In the genomic region with DNA sequence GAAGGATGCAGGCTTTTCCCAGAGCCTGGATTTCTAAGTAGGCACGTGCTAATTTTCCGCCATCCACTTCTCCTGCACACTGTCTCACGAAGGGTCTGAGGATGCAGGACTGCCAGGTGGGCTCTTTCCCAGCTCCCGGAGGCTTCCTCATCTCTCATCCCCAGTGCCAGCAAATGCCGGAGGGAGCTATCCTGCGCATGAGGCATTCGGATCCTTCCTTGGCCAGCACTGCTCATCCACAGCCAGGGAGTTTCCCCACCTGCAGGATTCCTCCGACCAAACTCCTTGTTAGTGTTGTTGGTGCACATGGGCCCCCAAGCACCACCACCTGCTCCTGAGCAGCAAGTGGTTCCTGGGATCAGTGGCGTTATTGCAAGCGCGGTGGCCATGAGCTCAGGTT, we compare ENCODE assay signal across 23 cellular contexts. TPM values are rescaled to one million over a fixed set of nuclear protein-coding genes. Genes with fewer than 3 reads are reported as not detected.
DNase-seq lines count a peak whose midpoint lies in the region; ATAC-seq, FAIRE-seq and TF ChIP-seq lines count a peak whose summit lies in the region.
"Had no signal": no experiment of that assay in that cellular context is flagged by ENCODE, and none has a peak within 500 bp of the region (broad histone marks: within the 10 kb centered on the region; RNA-seq: fewer than 3 reads in every experiment).

No MANE protein-coding gene starts in this region.

- FAIRE-seq in HepG2 (lab: Jason Lieb, UNC) (no peak), kidney (lab: Jason Lieb, UNC) (no peak), pancreas (lab: Jason Lieb, UNC) (no peak)
- FAIRE-seq: A204.1, K562 had no signal

- no peak overlapping the region for H3K4me2 ChIP-seq in HepG2 (ENCODE audit: low read depth, low read length)

- TF ChIP-seq EP300 in HepG2 (IDR thresholded peaks at IDR 0.05; ENCODE audit: low read depth in 2 of 2, low read length in 2 of 2) (no peak), HepG2 (CRISPR knock-in tag; IDR thresholded peaks at IDR 0.05; ENCODE audit: borderline replicate concordance) (no peak)

- H3K27ac ChIP-seq in right lobe of liver (no peak overlapping the region), HepG2 (ENCODE audit: extremely low read length, insufficient read depth, low read length) (no peak overlapping the region), kidney (ENCODE audit: low read depth in 2 of 2, low read length in 2 of 2) (no peak overlapping the region), pancreas (no peak overlapping the region), esophagus squamous epithelium (no peak overlapping the region)
- H3K27ac ChIP-seq: C4-2B, RWPE1 had no signal

- ATAC-seq in right lobe of liver = no peak
- no peak for ATAC-seq in HepG2
- ATAC-seq in pancreas = peak in 3 of 4 donors; percentile 22 to 31 (median 25)
- ATAC-seq: K562 had no signal

- H2AFZ ChIP-seq in HepG2 (ENCODE audit: low read length) = no peak overlapping the region

- H3K4me1 ChIP-seq in right lobe of liver (peaks cover 0 to 37% (median 15%) of the 10 kb centered on the region in 4 donors), HepG2 (ENCODE audit: insufficient read depth, low read length) (peaks cover 37% of the 10 kb centered on the region), kidney (ENCODE audit: control insufficient read depth in 1 of 2, insufficient read depth in 1 of 2, low read depth in 1 of 2, low read length in 2 of 2) (peaks cover 14% of the 10 kb centered on the region in 2 donors), pancreas (peaks cover 0 to 12% (median 7%) of the 10 kb centered on the region in 3 donors), esophagus squamous epithelium (no peaks in the 10 kb centered on the region)

- H3K27me3 ChIP-seq in right lobe of liver = no peaks in the 10 kb centered on the region
- 0 out of 5 replicates have a peak, but pooled peaks cover 0 to 1% of the 10 kb centered on the region in 2 experiments for H3K27me3 ChIP-seq in HepG2 (ENCODE audit: control insufficient read depth in 1 of 2, insufficient read depth in 2 of 2, low read length in 2 of 2)
- no peaks in the 10 kb centered on the region for H3K27me3 ChIP-seq in pancreas
- H3K27me3 ChIP-seq in esophagus squamous epithelium = peaks cover 0 to 10% (median 0%) of the 10 kb centered on the region in 4 donors

- POLR2A ChIA-PET in HepG2 (lab: Yijun Ruan, JAX) = no interaction called here

- CTCF ChIA-PET in HepG2 (lab: Yijun Ruan, JAX; ENCODE audit: low intra/inter-chr PET ratio, low total read pairs) = no interaction called here

- TF ChIP-seq CTCF in right lobe of liver (IDR thresholded peaks at IDR 0.05) (no peak), HepG2 (CRISPR knock-in tag; IDR thresholded peaks at IDR 0.05) (no peak), kidney (IDR thresholded peaks at IDR 0.05; ENCODE audit: borderline replicate concordance, extremely low read depth, insufficient read depth) (no peak), pancreas (IDR thresholded peaks at IDR 0.05) (no peak), esophagus squamous epithelium (IDR thresholded peaks at IDR 0.05) (no peak)

- DNase-seq in right lobe of liver = peak in 2 of 3 donors; percentile 45 to 49
- no peak for DNase-seq in HepG2 (ENCODE audit: low spot score)
- peak; percentile 17 for DNase-seq in kidney
- DNase-seq in pancreas = no peak
- no peak for DNase-seq in LoVo (ENCODE audit: low spot score)
- no peak for DNase-seq in NCI-H2227 (lab: John Stamatoyannopoulos, UW; ENCODE audit: unreplicated experiment)
- no peak for DNase-seq in esophagus squamous epithelium (lab: John Stamatoyannopoulos, UW)
- no peak for DNase-seq in CD1c-positive myeloid dendritic cell (ENCODE audit: extremely low spot score)
- DNase-seq: DMS53; GDM1; H7; NCI-H1092 treated with DMSO at 0.1 percent for 48 hours; NCI-H1436 treated with DMSO at 0.1 percent for 48 hours; NCI-H1930; NCI-H345; NCI-H524; NCI-H774; NK-92 treated with Interleukin-12 subunit alpha and Interleukin-12 subunit beta, amount 100 ng/mL, for 24 hours; SHP77 treated with DMSO at 0.1 percent for 48 hours had no signal

- H3K4me3 ChIP-seq in right lobe of liver (no peak overlapping the region), HepG2 (replicated peaks in 1 of 3; ENCODE audit: insufficient read depth in 1 of 3, low read depth in 2 of 3, low read length in 3 of 3) (no peak overlapping the region), kidney (ENCODE audit: low read length in 2 of 2) (no peak overlapping the region), pancreas (no peak overlapping the region), esophagus squamous epithelium (no peak overlapping the region)
- H3K4me3 ChIP-seq: K562 had no signal

- in situ Hi-C loops in HepG2 (cut with HindIII; ENCODE audit: extremely low pct_ligation_motif_present, low pct_unique_long_range_greater_than_20kb) = no loop called here

- no peaks in the 10 kb centered on the region for H3K79me2 ChIP-seq in HepG2 (ENCODE audit: insufficient read depth, low read length)

- WGBS in right lobe of liver (ENCODE audit: insufficient coverage, low coverage, low lambda C conversion rate, missing lambda C conversion rate) = 76% methylated on average over 10 of the region's 11 CpGs
- WGBS in HepG2 (ENCODE audit: low lambda C conversion rate) = 96% methylated on average over 11 of the region's 11 CpGs
- 26 to 33% methylated on average over 11 of the region's 11 CpGs for WGBS in pancreas, 2 donors
- WGBS in esophagus squamous epithelium, 2 donors = 76 to 85% methylated on average over 7 to 11 of the region's 11 CpGs

- TF ChIP-seq POLR2A in right lobe of liver (IDR thresholded peaks at IDR 0.05) (no peak), HepG2 (IDR thresholded peaks at IDR 0.05; ENCODE audit: insufficient read depth in 1 of 2, low read depth in 2 of 2, low read length in 2 of 2) (no peak), esophagus squamous epithelium (IDR thresholded peaks at IDR 0.05) (no peak)

- no peaks in the 10 kb centered on the region for H3K9me3 ChIP-seq in right lobe of liver
- H3K9me3 ChIP-seq in HepG2 (ENCODE audit: low read length) = no peaks in the 10 kb centered on the region
- H3K9me3 ChIP-seq in kidney (ENCODE audit: control insufficient read depth in 1 of 2, low read length in 2 of 2) = no peaks in the 10 kb centered on the region
- no peaks in the 10 kb centered on the region for H3K9me3 ChIP-seq in pancreas
- no peaks in the 10 kb centered on the region for H3K9me3 ChIP-seq in esophagus squamous epithelium

- no peak for TF ChIP-seq RAD21 in HepG2 (CRISPR knock-in tag; IDR thresholded peaks at IDR 0.05)

- H3K9ac ChIP-seq in HepG2 (ENCODE audit: insufficient read depth, low read depth, low read length) (no peak overlapping the region), kidney (ENCODE audit: low read length in 2 of 2) (no peak overlapping the region)

- BruUV-seq in HepG2 (replicated peaks; lab: Mats Ljungman, UMichigan) = no TSS peak

- intact Hi-C loops in right lobe of liver (cut with DNase I) = no loop called here
- intact Hi-C loops in HepG2 (cut with micrococcal nuclease; ENCODE audit: unreplicated experiment) = no loop called here
- intact Hi-C loops in kidney (cut with DNase I) = no loop called here
- intact Hi-C loops in pancreas (cut with DNase I) = no loop called here
- intact Hi-C loops in esophagus squamous epithelium (cut with DNase I) = no loop called here

- no peaks in the 10 kb centered on the region for H3K36me3 ChIP-seq in right lobe of liver
- H3K36me3 ChIP-seq in HepG2 (replicated peaks in 1 of 2; ENCODE audit: control insufficient read depth in 1 of 2, insufficient read depth in 2 of 2, low read length in 2 of 2) = no peaks in the 10 kb centered on the region
- no peaks in the 10 kb centered on the region for H3K36me3 ChIP-seq in kidney (ENCODE audit: control insufficient read depth in 1 of 2, insufficient read depth in 2 of 2, low read length in 2 of 2)
- no peaks in the 10 kb centered on the region for H3K36me3 ChIP-seq in pancreas
- H3K36me3 ChIP-seq in esophagus squamous epithelium = no peaks in the 10 kb centered on the region

- no peaks in the 10 kb centered on the region for H4K20me1 ChIP-seq in HepG2 (ENCODE audit: insufficient read depth, low read length)

RNA-seq across cellular contexts. Expression of a gene that starts 5.0 kb away (rescaled TPM):
- total RNA-seq in right lobe of liver (10 to 100 TPM; 10.4 to 61.4 (median 28.4) TPM), HepG2 (2016; rRNA removed; fragmentation: Illumina TruSeq; extraction: Trizol) (not detected in 2 replicates), kidney (1.4 TPM), pancreas (under 1 TPM in 4 of 6 donors, not detected in 2; 0.09 to 0.35 (median 0.20) TPM), esophagus squamous epithelium (not detected)
- not detected in 2 replicates for total RNA-seq in HepG2 (2016; cell fraction: cytosol; rRNA removed; fragmentation: Illumina TruSeq; extraction: Trizol; ENCODE audit: low read depth)
- 0.06 TPM in 1 of 2 replicates, not detected in the other for total RNA-seq in HepG2 (2016; cell fraction: insoluble cytoplasmic fraction; rRNA removed; fragmentation: Illumina TruSeq; extraction: Trizol)
- total RNA-seq in HepG2 (2016; cell fraction: membrane; rRNA removed; fragmentation: Illumina TruSeq; extraction: Trizol) = not detected in 2 replicates
- not detected in 2 replicates for total RNA-seq in HepG2 (2016; cell fraction: nucleus; rRNA removed; fragmentation: Illumina TruSeq; extraction: Trizol)
- polyA plus RNA-seq in HepG2 (2011; rRNA removed) (0.01 and 0.13 TPM in 2 replicates), kidney (ENCODE audit: insufficient read depth, low read depth, low replicate concordance) (2.9 TPM), pancreas (under 1 TPM; 0.14 to 0.84 TPM)
- 0.03 TPM in 1 of 2 replicates, not detected in the other for polyA plus RNA-seq in HepG2 (2011; cell fraction: cytosol; rRNA removed)
- polyA plus RNA-seq in HepG2 (2011; cell fraction: nucleus; rRNA removed) = 0.08 and 0.45 TPM in 2 replicates
- 0.07 TPM in 1 of 2 replicates, not detected in the other for polyA plus RNA-seq in HepG2 (2012)
- not detected in 2 replicates for polyA plus RNA-seq in HepG2 (2016; cell fraction: cytosol; fragmentation: Illumina TruSeq; extraction: Trizol; ENCODE audit: low read depth)
- polyA plus RNA-seq in HepG2 (2016; cell fraction: insoluble cytoplasmic fraction; fragmentation: Illumina TruSeq; extraction: Trizol; ENCODE audit: low read depth) = not detected in 2 replicates
- polyA plus RNA-seq in HepG2 (2016; cell fraction: membrane; fragmentation: Illumina TruSeq; extraction: Trizol; ENCODE audit: low read depth) = not detected in 2 replicates
- polyA plus RNA-seq in HepG2 (2016; cell fraction: nucleus; fragmentation: Illumina TruSeq; extraction: Trizol; ENCODE audit: insufficient read depth, low read depth) = 0.25 TPM in 1 of 2 replicates, not detected in the other
- polyA minus RNA-seq in HepG2 (2011; rRNA and poly(A)+ RNA removed; ENCODE audit: low replicate concordance) = not detected in 2 replicates
- not detected in 2 replicates for polyA minus RNA-seq in HepG2 (2011; cell fraction: cytosol; rRNA and poly(A)+ RNA removed)
- 0.13 and 0.37 TPM in 2 replicates for polyA minus RNA-seq in HepG2 (2011; cell fraction: nucleus; rRNA and poly(A)+ RNA removed)
- total RNA-seq: H7, K562 had no signal
- polyA plus RNA-seq: K562 had no signal

RNA-seq across cellular contexts. Expression of a gene that starts 43.1 kb away (rescaled TPM):
- total RNA-seq in right lobe of liver = 100 to 1,000 TPM; 178 to 367 (median 230) TPM
- total RNA-seq in HepG2 (2016; rRNA removed; fragmentation: Illumina TruSeq; extraction: Trizol) = 80.8 and 113 TPM in 2 replicates
- 12.2 and 13.4 TPM in 2 replicates for total RNA-seq in HepG2 (2016; cell fraction: cytosol; rRNA removed; fragmentation: Illumina TruSeq; extraction: Trizol; ENCODE audit: low read depth)
- 85.5 and 98.8 TPM in 2 replicates for total RNA-seq in HepG2 (2016; cell fraction: insoluble cytoplasmic fraction; rRNA removed; fragmentation: Illumina TruSeq; extraction: Trizol)
- total RNA-seq in HepG2 (2016; cell fraction: membrane; rRNA removed; fragmentation: Illumina TruSeq; extraction: Trizol) = 37.4 and 39.0 TPM in 2 replicates
- 61.8 and 61.9 TPM in 2 replicates for total RNA-seq in HepG2 (2016; cell fraction: nucleus; rRNA removed; fragmentation: Illumina TruSeq; extraction: Trizol)
- polyA plus RNA-seq in HepG2 (2011; rRNA removed) = 64.7 and 76.8 TPM in 2 replicates
- polyA plus RNA-seq in HepG2 (2011; cell fraction: cytosol; rRNA removed) = 52.3 and 57.1 TPM in 2 replicates
- polyA plus RNA-seq in HepG2 (2011; cell fraction: nucleus; rRNA removed) = 127 and 143 TPM in 2 replicates
- polyA plus RNA-seq in HepG2 (2012) = 75.2 and 103 TPM in 2 replicates
- polyA plus RNA-seq in HepG2 (2016; cell fraction: cytosol; fragmentation: Illumina TruSeq; extraction: Trizol; ENCODE audit: low read depth) = 13.8 and 14.5 TPM in 2 replicates
- polyA plus RNA-seq in HepG2 (2016; cell fraction: insoluble cytoplasmic fraction; fragmentation: Illumina TruSeq; extraction: Trizol; ENCODE audit: low read depth) = 114 and 122 TPM in 2 replicates
- 27.7 and 28.4 TPM in 2 replicates for polyA plus RNA-seq in HepG2 (2016; cell fraction: membrane; fragmentation: Illumina TruSeq; extraction: Trizol; ENCODE audit: low read depth)
- polyA plus RNA-seq in HepG2 (2016; cell fraction: nucleus; fragmentation: Illumina TruSeq; extraction: Trizol; ENCODE audit: insufficient read depth, low read depth) = 129 and 136 TPM in 2 replicates
- 70.0 and 79.1 TPM in 2 replicates for polyA minus RNA-seq in HepG2 (2011; rRNA and poly(A)+ RNA removed; ENCODE audit: low replicate concordance)
- polyA minus RNA-seq in HepG2 (2011; cell fraction: cytosol; rRNA and poly(A)+ RNA removed) = 45.9 and 46.8 TPM in 2 replicates
- polyA minus RNA-seq in HepG2 (2011; cell fraction: nucleus; rRNA and poly(A)+ RNA removed) = 76.7 and 91.4 TPM in 2 replicates
- total RNA-seq in kidney = 740 TPM
- polyA plus RNA-seq in kidney (ENCODE audit: insufficient read depth, low read depth, low replicate concordance) = 499 TPM
- total RNA-seq in pancreas = 100 to 1,000 TPM in 3 of 6 donors, 10 to 100 TPM in 3; 66.4 to 196 (median 101) TPM
- 10 to 100 TPM; 65.7 to 94.6 TPM for polyA plus RNA-seq in pancreas
- total RNA-seq in esophagus squamous epithelium = 100 to 1,000 TPM in 2 of 4 donors, 10 to 100 TPM in 2; 66.6 to 136 (median 87.9) TPM

RNA-seq across cellular contexts. Expression of a gene that starts 58.4 kb away (rescaled TPM):
- total RNA-seq in right lobe of liver (1 to 10 TPM; 4.3 to 8.0 (median 5.7) TPM), HepG2 (2016; rRNA removed; fragmentation: Illumina TruSeq; extraction: Trizol) (8.3 and 8.7 TPM in 2 replicates), kidney (17.8 TPM), pancreas (1 to 10 TPM; 4.5 to 10.0 (median 5.5) TPM), esophagus squamous epithelium (10 to 100 TPM in 2 of 4 donors, 1 to 10 TPM in 2; 6.4 to 21.2 (median 13.1) TPM)
- total RNA-seq in HepG2 (2016; cell fraction: cytosol; rRNA removed; fragmentation: Illumina TruSeq; extraction: Trizol; ENCODE audit: low read depth) = 3.8 and 5.4 TPM in 2 replicates
- total RNA-seq in HepG2 (2016; cell fraction: insoluble cytoplasmic fraction; rRNA removed; fragmentation: Illumina TruSeq; extraction: Trizol) = 7.6 and 8.5 TPM in 2 replicates
- 3.2 and 3.7 TPM in 2 replicates for total RNA-seq in HepG2 (2016; cell fraction: membrane; rRNA removed; fragmentation: Illumina TruSeq; extraction: Trizol)
- total RNA-seq in HepG2 (2016; cell fraction: nucleus; rRNA removed; fragmentation: Illumina TruSeq; extraction: Trizol) = 30.6 and 34.2 TPM in 2 replicates
- polyA plus RNA-seq in HepG2 (2011; rRNA removed) (2.2 and 2.3 TPM in 2 replicates), kidney (ENCODE audit: insufficient read depth, low read depth, low replicate concordance) (2.5 TPM), pancreas (1 to 10 TPM; 2.7 to 2.8 TPM)
- 1.9 TPM in 2 replicates for polyA plus RNA-seq in HepG2 (2011; cell fraction: cytosol; rRNA removed)
- polyA plus RNA-seq in HepG2 (2011; cell fraction: nucleus; rRNA removed) = 5.6 and 6.2 TPM in 2 replicates
- 2.2 and 3.1 TPM in 2 replicates for polyA plus RNA-seq in HepG2 (2012)
- polyA plus RNA-seq in HepG2 (2016; cell fraction: cytosol; fragmentation: Illumina TruSeq; extraction: Trizol; ENCODE audit: low read depth) = 0.15 and 0.18 TPM in 2 replicates
- 2.2 and 2.5 TPM in 2 replicates for polyA plus RNA-seq in HepG2 (2016; cell fraction: insoluble cytoplasmic fraction; fragmentation: Illumina TruSeq; extraction: Trizol; ENCODE audit: low read depth)
- 0.23 and 0.27 TPM in 2 replicates for polyA plus RNA-seq in HepG2 (2016; cell fraction: membrane; fragmentation: Illumina TruSeq; extraction: Trizol; ENCODE audit: low read depth)
- polyA plus RNA-seq in HepG2 (2016; cell fraction: nucleus; fragmentation: Illumina TruSeq; extraction: Trizol; ENCODE audit: insufficient read depth, low read depth) = 5.1 and 5.5 TPM in 2 replicates
- polyA minus RNA-seq in HepG2 (2011; rRNA and poly(A)+ RNA removed; ENCODE audit: low replicate concordance) = 24.1 and 31.8 TPM in 2 replicates
- 5.8 and 8.0 TPM in 2 replicates for polyA minus RNA-seq in HepG2 (2011; cell fraction: cytosol; rRNA and poly(A)+ RNA removed)
- polyA minus RNA-seq in HepG2 (2011; cell fraction: nucleus; rRNA and poly(A)+ RNA removed) = 109 and 118 TPM in 2 replicates

Comparison
In these comparisons a context has a peak if more than half of its experiments do, and no peak if none do; other contexts are left out.
1. DNase-seq: peak in right lobe of liver (2 of 3) and kidney (single experiment); none in HepG2 (single experiment), pancreas (0 of 6), LoVo (single experiment), NCI-H2227 (single experiment), esophagus squamous epithelium (single experiment) and CD1c-positive myeloid dendritic cell (single experiment).
2. ATAC-seq: peak in pancreas (3 of 4); none in right lobe of liver (0 of 4) and HepG2 (single experiment).